ENCODE assay signal across 33 cellular contexts in genomic region chr6:30283761-30284160, GRCh38.
"Had no signal": no experiment of that assay in that cellular context is flagged by ENCODE, and none has a peak within 500 bp of the region (broad histone marks: within the 10 kb centered on the region; RNA-seq: fewer than 3 reads in every experiment).

No MANE protein-coding gene starts in this region.

- H3K4me1 ChIP-seq: breast epithelium, esophagus squamous epithelium, left ventricle myocardium inferior, prostate gland, sigmoid colon, testis, transverse colon had no signal

- H3K4me3 Mint-ChIP-seq: activated naive CD4-positive, alpha-beta T cell treated with anti-CD3 and anti-CD28 coated beads for 36 hours; activated naive CD8-positive, alpha-beta T cell treated with anti-CD3 and anti-CD28 coated beads for 36 hours; dendritic cell treated with granulocyte-macrophage colony-stimulating factor and Interleukin-4, amounts not matched to agents 40 ng/mL and 50 ng/mL, for 4 days; mesothelial cell of epicardium; nephron progenitor cell; T-helper 1 cell treated with Interleukin-12 subunit alpha and Interleukin-12 subunit beta and Interleukin-4 antibody, amounts not matched to agents 30 μg/mL and 1 μg/mL, for 36 hours had no signal

- H3K9me3 ChIP-seq: prostate gland had no signal

- H3K27me3 ChIP-seq: breast epithelium, esophagus squamous epithelium, ovary, sigmoid colon, testis, transverse colon had no signal

- H3K4me3 ChIP-seq: breast epithelium, esophagus squamous epithelium, left ventricle myocardium inferior, ovary, prostate gland, sigmoid colon, testis, transverse colon had no signal

- H3K27ac Mint-ChIP-seq: activated naive CD4-positive, alpha-beta T cell treated with anti-CD3 and anti-CD28 coated beads for 36 hours; activated naive CD8-positive, alpha-beta T cell treated with anti-CD3 and anti-CD28 coated beads for 36 hours; dendritic cell treated with granulocyte-macrophage colony-stimulating factor and Interleukin-4, amounts not matched to agents 40 ng/mL and 50 ng/mL, for 4 days; mesothelial cell of epicardium; nephron progenitor cell; T-helper 1 cell treated with Interleukin-12 subunit alpha and Interleukin-12 subunit beta and Interleukin-4 antibody, amounts not matched to agents 30 μg/mL and 1 μg/mL, for 36 hours had no signal

- H3K27ac ChIP-seq: breast epithelium, epithelial cell of prostate, esophagus squamous epithelium, left ventricle myocardium inferior, ovary, prostate gland, sigmoid colon, testis, transverse colon, WERI-Rb-1 had no signal

- ATAC-seq: activated CD4-positive, CD25-positive, alpha-beta regulatory T cell treated with anti-CD3 and anti-CD28 coated beads, Interleukin-2, amount 50 U/mL, for 24 hours had no signal

- H3K4me1 Mint-ChIP-seq: activated naive CD8-positive, alpha-beta T cell treated with anti-CD3 and anti-CD28 coated beads for 36 hours; mesothelial cell of epicardium; nephron progenitor cell had no signal

- FAIRE-seq: endometrium, small intestine, TTC549 had no signal

- H3K27me3 Mint-ChIP-seq: activated naive CD8-positive, alpha-beta T cell treated with anti-CD3 and anti-CD28 coated beads for 36 hours; dendritic cell treated with granulocyte-macrophage colony-stimulating factor and Interleukin-4, amounts not matched to agents 40 ng/mL and 50 ng/mL, for 4 days; naive B cell had no signal

- H3K36me3 ChIP-seq: breast epithelium, ovary, prostate gland had no signal

- DNase-seq: activated CD4-positive, alpha-beta T cell treated with anti-CD3 and anti-CD28 coated beads for 48 hours; activated CD4-positive, alpha-beta T cell treated with anti-CD3 and anti-CD28 coated beads, Interleukin-2, amount 50 U/mL, for 48 hours; activated CD8-positive, alpha-beta memory T cell treated with anti-CD3 and anti-CD28 coated beads for 24 hours; activated effector memory CD4-positive, alpha-beta T cell treated with Interleukin-2 at 50 U/mL for 16 hours; activated naive CD4-positive, alpha-beta T cell treated with anti-CD3 and anti-CD28 coated beads for 36 hours; activated naive CD8-positive, alpha-beta T cell treated with anti-CD3 and anti-CD28 coated beads for 36 hours; amniotic stem cell; central memory CD4-positive, alpha-beta T cell; esophagus squamous epithelium; foreskin melanocyte; islet precursor cell; left ventricle myocardium inferior; naive B cell; nephron progenitor cell; ovary; retina; sigmoid colon; small intestine; stimulated activated CD4-positive, alpha-beta T cell treated with anti-CD3 and anti-CD28 coated beads, Interleukin-1b, Interleukin-23, amount 100 ng/mL, for 48 hours; stimulated activated naive CD4-positive, alpha-beta T cell; T-helper 9 cell; testis; transverse colon; WERI-Rb-1 had no signal
